In genomic region chr15:79381593-79381992, GRCh38 we compare ENCODE assay signal across 13 cellular contexts. TPM values are rescaled to one million over a fixed set of nuclear protein-coding genes. Genes with fewer than 3 reads are reported as not detected.
DNase-seq lines count a peak whose midpoint lies in the region; ATAC-seq and TF ChIP-seq lines count a peak whose summit lies in the region.
"Had no signal": no experiment of that assay in that cellular context is flagged by ENCODE, and none has a peak within 500 bp of the region (broad histone marks: within the 10 kb centered on the region; RNA-seq: fewer than 3 reads in every experiment).

No MANE protein-coding gene starts in this region.

- no peaks in the 10 kb centered on the region for H3K9me3 Mint-ChIP-seq in activated CD4-positive, alpha-beta T cell treated with anti-CD3 and anti-CD28 coated beads, Interleukin-2, amount 10 ng/mL, durations not matched to agents 7 days and 5 days
- no peaks in the 10 kb centered on the region for H3K9me3 Mint-ChIP-seq in activated CD4-positive, alpha-beta T cell treated with anti-CD3 and anti-CD28 coated beads for 36 hours (ENCODE audit: low read depth)
- H3K9me3 Mint-ChIP-seq in naive thymus-derived CD4-positive, alpha-beta T cell: no peaks in the 10 kb centered on the region
- H3K9me3 Mint-ChIP-seq: T-cell had no signal

- H2BK20ac ChIP-seq in IMR-90 (ENCODE audit: low read depth, low read length): no peak overlapping the region

- in situ Hi-C loops in IMR-90 (cut with MboI; ENCODE audit: low sequenced_read_pairs): loop anchor here (5.0 kb wide), 2 partner anchors 466 to 611 kb away; no protein-coding TSS in a partner anchor

- TF ChIP-seq CTCF in IMR-90 (conservative IDR thresholded peaks at IDR 0.05; ENCODE audit: low read depth, low read length) (no peak), prostate gland (IDR thresholded peaks at IDR 0.05) (no peak)

- H3K27ac ChIP-seq in IMR-90 (ENCODE audit: insufficient read depth, low read length) (no peak overlapping the region), prostate gland (no peak overlapping the region)
- no peak overlapping the region for H3K27ac ChIP-seq in naive thymus-derived CD4-positive, alpha-beta T cell (ENCODE audit: low read depth, low read length)
- H3K27ac ChIP-seq: C4-2B, Peyer's patch had no signal

- dilution Hi-C loops in IMR-90 (cut with HindIII; ENCODE audit: low sequenced_read_pairs, unreplicated experiment): no loop called here

- H2BK15ac ChIP-seq in IMR-90 (ENCODE audit: low read depth, low read length): no peak overlapping the region

- H2AFZ ChIP-seq in IMR-90 (replicated peaks; ENCODE audit: low read length, poor library complexity): no peak overlapping the region
- H2AFZ ChIP-seq: GM23338 had no signal

- H3K4me2 ChIP-seq in IMR-90 (ENCODE audit: low read depth, low read length): no peak overlapping the region
- H3K4me2 ChIP-seq: GM23338 had no signal

- H2AK9ac ChIP-seq in IMR-90 (replicated peaks; ENCODE audit: low read depth, low read length, poor library complexity): no peak overlapping the region

- intact Hi-C loops in activated CD4-positive, alpha-beta T cell treated with anti-CD3 and anti-CD28 coated beads for 36 hours (cut with DNase I, micrococcal nuclease): loop anchor here (1.0 to 2.0 kb wide), 5 partner anchors 215 to 792 kb away; no protein-coding TSS in a partner anchor
- intact Hi-C loops in IMR-90 (cut with micrococcal nuclease) (loop anchor here (1.0 to 2.0 kb wide), 6 partner anchors 51 to 791 kb away; partner anchors contain the start of gene MINAR1), prostate gland (cut with DNase I) (loop anchor here (2.0 to 5.0 kb wide), 2 partner anchors 471 to 611 kb away; no protein-coding TSS in a partner anchor)
- intact Hi-C loops in naive thymus-derived CD4-positive, alpha-beta T cell (cut with micrococcal nuclease): loop anchor here (1.0 to 5.0 kb wide), 4 partner anchors 215 to 791 kb away; no protein-coding TSS in a partner anchor

- H3K4me1 ChIP-seq in IMR-90 (ENCODE audit: control insufficient read depth, insufficient read depth, low read length): no peaks in the 10 kb centered on the region
- no peaks in the 10 kb centered on the region for H3K4me1 ChIP-seq in naive thymus-derived CD4-positive, alpha-beta T cell (ENCODE audit: control insufficient read depth in 2 of 2, insufficient read depth in 2 of 2, low read length in 2 of 2)
- H3K4me1 ChIP-seq in prostate gland (replicated peaks): no peaks in the 10 kb centered on the region
- H3K4me1 ChIP-seq: Peyer's patch had no signal

- H3K4me3 Mint-ChIP-seq in activated CD4-positive, alpha-beta T cell treated with anti-CD3 and anti-CD28 coated beads, Interleukin-2, amount 10 ng/mL, durations not matched to agents 7 days and 5 days: no peak overlapping the region
- no peak overlapping the region for H3K4me3 Mint-ChIP-seq in activated CD4-positive, alpha-beta T cell treated with anti-CD3 and anti-CD28 coated beads for 36 hours
- H3K4me3 Mint-ChIP-seq in naive thymus-derived CD4-positive, alpha-beta T cell: no peak overlapping the region
- H3K4me3 Mint-ChIP-seq: GM23338, T-cell had no signal

- no peak overlapping the region for H3K14ac ChIP-seq in IMR-90 (replicated peaks; ENCODE audit: low read depth, low read length)

- no peaks in the 10 kb centered on the region for H3K27me3 Mint-ChIP-seq in activated CD4-positive, alpha-beta T cell treated with anti-CD3 and anti-CD28 coated beads, Interleukin-2, amount 10 ng/mL, durations not matched to agents 7 days and 5 days
- no peaks in the 10 kb centered on the region for H3K27me3 Mint-ChIP-seq in activated CD4-positive, alpha-beta T cell treated with anti-CD3 and anti-CD28 coated beads for 36 hours
- H3K27me3 Mint-ChIP-seq in naive thymus-derived CD4-positive, alpha-beta T cell: no peaks in the 10 kb centered on the region
- H3K27me3 Mint-ChIP-seq: T-cell had no signal

- POLR2A ChIA-PET in activated CD4-positive, alpha-beta T cell treated with anti-CD3 and anti-CD28 coated beads, Interleukin-2, amount 10 ng/mL, durations not matched to agents 7 days and 5 days (lab: Charles Lee): no interaction called here
- POLR2A ChIA-PET in activated CD4-positive, alpha-beta T cell treated with anti-CD3 and anti-CD28 coated beads for 36 hours (lab: Charles Lee): no interaction called here
- POLR2A ChIA-PET in IMR-90 (lab: Charles Lee; ENCODE audit: unreplicated experiment): no interaction called here
- POLR2A ChIA-PET in naive thymus-derived CD4-positive, alpha-beta T cell (lab: Charles Lee): no interaction called here

- H3K56ac ChIP-seq in IMR-90 (ENCODE audit: extremely low read depth, insufficient read depth, low read length): no peak overlapping the region

- H3K27me3 ChIP-seq in IMR-90 (ENCODE audit: control insufficient read depth, insufficient read depth, low read length): no peaks in the 10 kb centered on the region
- no peaks in the 10 kb centered on the region for H3K27me3 ChIP-seq in naive thymus-derived CD4-positive, alpha-beta T cell (ENCODE audit: control insufficient read depth in 2 of 2, insufficient read depth in 2 of 2, low read length in 2 of 2)
- no peaks in the 10 kb centered on the region for H3K27me3 ChIP-seq in prostate gland (replicated peaks; ENCODE audit: insufficient read depth)
- H3K27me3 ChIP-seq: MG63, Peyer's patch had no signal

- H3K4me1 Mint-ChIP-seq in activated CD4-positive, alpha-beta T cell treated with anti-CD3 and anti-CD28 coated beads, Interleukin-2, amount 10 ng/mL, durations not matched to agents 7 days and 5 days: peaks cover 10% of the 10 kb centered on the region
- peaks cover 3% of the 10 kb centered on the region for H3K4me1 Mint-ChIP-seq in activated CD4-positive, alpha-beta T cell treated with anti-CD3 and anti-CD28 coated beads for 36 hours
- H3K4me1 Mint-ChIP-seq in naive thymus-derived CD4-positive, alpha-beta T cell: peaks cover 0 to 5% (median 0%) of the 10 kb centered on the region in 7 donors
- H3K4me1 Mint-ChIP-seq: GM23338 had no signal

- no peak for TF ChIP-seq RAD21 in IMR-90 (IDR thresholded peaks at IDR 0.05; ENCODE audit: low read length)

- no TSS peak for BruUV-seq in IMR-90 (replicated peaks; lab: Mats Ljungman, UMichigan)

- H4K20me1 ChIP-seq in IMR-90 (ENCODE audit: insufficient read depth, low read length): no peaks in the 10 kb centered on the region

- no peak overlapping the region for H3K18ac ChIP-seq in IMR-90 (ENCODE audit: low read depth, low read length)

- no peak overlapping the region for H4K8ac ChIP-seq in IMR-90 (ENCODE audit: low read depth in 2 of 2, low read length in 2 of 2)

- peak overlapping the region; percentile 27 for H3K27ac Mint-ChIP-seq in activated CD4-positive, alpha-beta T cell treated with anti-CD3 and anti-CD28 coated beads, Interleukin-2, amount 10 ng/mL, durations not matched to agents 7 days and 5 days
- H3K27ac Mint-ChIP-seq in activated CD4-positive, alpha-beta T cell treated with anti-CD3 and anti-CD28 coated beads for 36 hours: no peak overlapping the region
- H3K27ac Mint-ChIP-seq in naive thymus-derived CD4-positive, alpha-beta T cell: peak overlapping the region in 2 of 9 donors; percentile 65 to 70
- H3K27ac Mint-ChIP-seq: GM23338, T-cell had no signal

- H3K4me3 ChIP-seq in IMR-90 (ENCODE audit: insufficient read depth, low read depth, low read length) (no peak overlapping the region), prostate gland (no peak overlapping the region)
- H3K4me3 ChIP-seq in naive thymus-derived CD4-positive, alpha-beta T cell (ENCODE audit: low read length): no peak overlapping the region
- H3K4me3 ChIP-seq: GM23338, MG63, Peyer's patch had no signal

- H3K23ac ChIP-seq in IMR-90 (ENCODE audit: low read depth, low read length): no peak overlapping the region

- H3K79me1 ChIP-seq in IMR-90 (ENCODE audit: low read depth in 1 of 2, low read length in 2 of 2): peaks cover 0 to 3% of the 10 kb centered on the region in 2 experiments; a peak in 1 of 4 replicates

- H4K91ac ChIP-seq in IMR-90 (ENCODE audit: insufficient read depth, low read depth, low read length): no peak overlapping the region

- no peak overlapping the region for H2BK120ac ChIP-seq in IMR-90 (ENCODE audit: low read depth, low read length)

- no peak overlapping the region for H3K9ac ChIP-seq in IMR-90 (ENCODE audit: low read depth, low read length)

- no peak overlapping the region for H2BK5ac ChIP-seq in IMR-90 (ENCODE audit: low read depth, low read length, poor library complexity, severe bottlenecking)

- H3K9me3 ChIP-seq in IMR-90 (ENCODE audit: control insufficient read depth, insufficient read depth, low read length) (no peaks in the 10 kb centered on the region), prostate gland (no peaks in the 10 kb centered on the region)
- no peaks in the 10 kb centered on the region for H3K9me3 ChIP-seq in naive thymus-derived CD4-positive, alpha-beta T cell (ENCODE audit: control insufficient read depth in 2 of 3, low read length in 3 of 3)
- H3K9me3 ChIP-seq: MG63, Peyer's patch had no signal

- no peak for ATAC-seq in activated CD4-positive, alpha-beta T cell treated with anti-CD3 and anti-CD28 coated beads for 36 hours
- no peak for ATAC-seq in IMR-90 (ENCODE audit: low read depth)
- ATAC-seq in naive thymus-derived CD4-positive, alpha-beta T cell: peak; percentile 12

- TF ChIP-seq POLR2A in IMR-90 (IDR thresholded peaks at IDR 0.05; ENCODE audit: low read depth, low read length) (no peak), prostate gland (IDR thresholded peaks at IDR 0.05) (no peak)

- H3K9me1 ChIP-seq in IMR-90 (ENCODE audit: insufficient read depth, low read length): peaks cover 3% of the 10 kb centered on the region; the same call in 1 of the 2 replicates

- no peak for DNase-seq in activated CD4-positive, alpha-beta T cell treated with anti-CD3 and anti-CD28 coated beads, Interleukin-2, amount 10 ng/mL, durations not matched to agents 7 days and 5 days
- no peak for DNase-seq in activated CD4-positive, alpha-beta T cell treated with anti-CD3 and anti-CD28 coated beads for 36 hours
- DNase-seq in IMR-90 (no peak), NCI-H748 (lab: John Stamatoyannopoulos, UW; ENCODE audit: unreplicated experiment) (peak; percentile 77), Kasumi-1 (lab: John Stamatoyannopoulos, UW) (no peak), prostate gland (ENCODE audit: low spot score) (no peak)
- no peak for DNase-seq in naive thymus-derived CD4-positive, alpha-beta T cell
- DNase-seq in activated CD8-positive, alpha-beta memory T cell treated with anti-CD3 and anti-CD28 coated beads, Interleukin-2, amount 50 U/mL, for 48 hours: no peak

- H4K5ac ChIP-seq in IMR-90 (ENCODE audit: low read depth, low read length): no peak overlapping the region

- H3K36me3 ChIP-seq in IMR-90 (ENCODE audit: control insufficient read depth, insufficient read depth, low read length) (0 out of 2 replicates have a peak, but pooled peaks cover 2% of the 10 kb centered on the region), prostate gland (no peaks in the 10 kb centered on the region)
- H3K36me3 ChIP-seq in naive thymus-derived CD4-positive, alpha-beta T cell (ENCODE audit: control insufficient read depth in 2 of 3, insufficient read depth in 3 of 3, low read length in 3 of 3): no peaks in the 10 kb centered on the region
- H3K36me3 ChIP-seq: MG63, Peyer's patch had no signal

- H3K4ac ChIP-seq in IMR-90 (ENCODE audit: low read depth, low read length): no peak overlapping the region

- no peak overlapping the region for H2AK5ac ChIP-seq in IMR-90 (ENCODE audit: low read depth, low read length)

- no peaks in the 10 kb centered on the region for H3K36me3 Mint-ChIP-seq in activated CD4-positive, alpha-beta T cell treated with anti-CD3 and anti-CD28 coated beads, Interleukin-2, amount 10 ng/mL, durations not matched to agents 7 days and 5 days (ENCODE audit: low read depth)
- H3K36me3 Mint-ChIP-seq in activated CD4-positive, alpha-beta T cell treated with anti-CD3 and anti-CD28 coated beads for 36 hours (ENCODE audit: low read depth): no peaks in the 10 kb centered on the region
- H3K36me3 Mint-ChIP-seq in naive thymus-derived CD4-positive, alpha-beta T cell: peaks cover 0 to 23% (median 0%) of the 10 kb centered on the region in 5 donors

- CTCF ChIA-PET in activated CD4-positive, alpha-beta T cell treated with anti-CD3 and anti-CD28 coated beads, Interleukin-2, amount 10 ng/mL, durations not matched to agents 7 days and 5 days (lab: Charles Lee): interaction anchor here (0.7 to 1.8 kb wide), 12 partner anchors 8 to 614 kb away, joined by 3 to 7 read pairs (median 4); no protein-coding TSS in a partner anchor
- CTCF ChIA-PET in activated CD4-positive, alpha-beta T cell treated with anti-CD3 and anti-CD28 coated beads for 36 hours (lab: Charles Lee): interaction anchor here (0.6 to 6.6 kb wide), 33 partner anchors 9 to 472 kb away, joined by 3 to 144 read pairs (median 4); partner anchors contain the start of gene MINAR1
- CTCF ChIA-PET in IMR-90 (lab: Yijun Ruan, JAX): interaction anchor here (0.5 to 5.1 kb wide), 12 partner anchors 11 to 475 kb away, joined by 3 to 68 read pairs (median 6); no protein-coding TSS in a partner anchor
- CTCF ChIA-PET in naive thymus-derived CD4-positive, alpha-beta T cell (lab: Charles Lee): interaction anchor here (0.6 to 4.4 kb wide), 13 partner anchors 9 to 921 kb away, joined by 3 to 40 read pairs (median 3); no protein-coding TSS in a partner anchor

RNA-seq across cellular contexts. Expression of gene MINAR1, which starts 50.5 kb away (rescaled TPM):
- total RNA-seq in activated CD4-positive, alpha-beta T cell treated with anti-CD3 and anti-CD28 coated beads, Interleukin-2, amount 10 ng/mL, durations not matched to agents 7 days and 5 days: under 1 TPM; 0.40 to 0.55 TPM
- under 1 TPM; 0.39 to 0.51 TPM for total RNA-seq in activated CD4-positive, alpha-beta T cell treated with anti-CD3 and anti-CD28 coated beads for 36 hours
- 1.4 and 1.6 TPM in 2 replicates for total RNA-seq in IMR-90 (2012; rRNA removed)
- 0.55 and 0.65 TPM in 2 replicates for polyA plus RNA-seq in IMR-90 (2012; rRNA removed)
- 0.13 and 0.14 TPM in 2 replicates for polyA plus RNA-seq in IMR-90 (2012; cell fraction: cytosol; rRNA removed)
- 0.52 and 1.5 TPM in 2 replicates for polyA plus RNA-seq in IMR-90 (2012; cell fraction: nucleus; rRNA removed; ENCODE audit: low replicate concordance)
- 1 to 10 TPM in 1 of 5 experiments, under 1 TPM in 4; 0.24 to 1.3 (median 0.34) TPM for total RNA-seq in naive thymus-derived CD4-positive, alpha-beta T cell
- under 1 TPM; 0.04 to 0.25 TPM for polyA plus RNA-seq in naive thymus-derived CD4-positive, alpha-beta T cell
- under 1 TPM; 0.32 to 0.57 TPM for total RNA-seq in prostate gland
